ENCODE assay signal across 20 cellular contexts in genomic region chr11:30567148-30567547, GRCh38. TPM values are rescaled to one million over a fixed set of nuclear protein-coding genes. Genes with fewer than 3 reads are reported as not detected.
DNase-seq lines count a peak whose midpoint lies in the region; ATAC-seq and TF ChIP-seq lines count a peak whose summit lies in the region.
"Had no signal": no experiment of that assay in that cellular context is flagged by ENCODE, and none has a peak within 500 bp of the region (broad histone marks: within the 10 kb centered on the region; RNA-seq: fewer than 3 reads in every experiment).

No MANE protein-coding gene starts in this region.

- H3K36me3 ChIP-seq in A673 (ENCODE audit: insufficient read depth, low read length, poor library complexity, severe bottlenecking) (no peaks in the 10 kb centered on the region), HUES48 (ENCODE audit: control insufficient read depth, insufficient read depth, low read length) (no peaks in the 10 kb centered on the region), ascending aorta (no peaks in the 10 kb centered on the region), neural progenitor cell (no peaks in the 10 kb centered on the region)

- no peaks in the 10 kb centered on the region for H3F3A ChIP-seq in neural progenitor cell (ENCODE audit: low read depth)

- no peak overlapping the region for H3K4me2 ChIP-seq in neural progenitor cell
- H3K4me2 ChIP-seq: A549, KMS-11 had no signal

- intact Hi-C loops in A673 (cut with micrococcal nuclease; ENCODE audit: unreplicated experiment) (loop anchor here (1.0 to 5.0 kb wide), 2 partner anchors 182 to 290 kb away; no protein-coding TSS in a partner anchor), ascending aorta (cut with DNase I) (no loop called here)

- no peak for ATAC-seq in HG03108 (IDR thresholded peaks at IDR 0.05; ENCODE audit: unreplicated experiment)
- no peak for ATAC-seq in HG03442 (IDR thresholded peaks at IDR 0.05; ENCODE audit: unreplicated experiment)
- ATAC-seq: A549, HepG2 had no signal

- H2AFZ ChIP-seq in neural progenitor cell (replicated peaks): no peak overlapping the region

- H3K4me1 ChIP-seq in A673 (ENCODE audit: insufficient read depth, low read length, poor library complexity, severe bottlenecking) (peaks cover 52% of the 10 kb centered on the region), HUES48 (ENCODE audit: control insufficient read depth, insufficient read depth, low read length) (peaks cover 52% of the 10 kb centered on the region), ascending aorta (peaks cover 8 to 23% of the 10 kb centered on the region in 2 donors), neural progenitor cell (peaks cover 5% of the 10 kb centered on the region)
- H3K4me1 ChIP-seq: A549 had no signal

- peak overlapping the region; percentile 58 for H3K27ac ChIP-seq in A673 (ENCODE audit: low read depth, low read length, poor library complexity, severe bottlenecking)
- peak overlapping the region; percentile 16 for H3K27ac ChIP-seq in HUES48 (ENCODE audit: low read depth, low read length)
- H3K27ac ChIP-seq in ascending aorta: peak overlapping the region; percentile 54 to 78
- H3K27ac ChIP-seq in neural progenitor cell: no peak overlapping the region
- H3K27ac ChIP-seq: A549, KMS-11, SK-N-MC had no signal

- no peak for TF ChIP-seq CTCF in A673 (conservative IDR thresholded peaks at IDR 0.05; ENCODE audit: low read depth, low read length)
- no peak for TF ChIP-seq CTCF in ascending aorta (IDR thresholded peaks at IDR 0.05)
- TF ChIP-seq CTCF in mesothelial cell of epicardium (IDR thresholded peaks at IDR 0.05; ENCODE audit: unreplicated experiment): no peak
- no peak for TF ChIP-seq CTCF in neural progenitor cell (IDR thresholded peaks at IDR 0.05)

- peaks cover 48% of the 10 kb centered on the region for H3K4me1 Mint-ChIP-seq in mesothelial cell of epicardium
- peaks cover 40% of the 10 kb centered on the region for H3K4me1 Mint-ChIP-seq in neural progenitor cell

- H3K27me3 Mint-ChIP-seq in mesothelial cell of epicardium (ENCODE audit: low read depth) (no peaks in the 10 kb centered on the region), neural progenitor cell (ENCODE audit: insufficient read depth, low read depth) (no peaks in the 10 kb centered on the region)

- H3K9ac ChIP-seq in HUES48 (ENCODE audit: low read depth, low read length) (no peak overlapping the region), neural progenitor cell (no peak overlapping the region)
- H3K9ac ChIP-seq: KMS-11 had no signal

- no TSS peak for BruUV-seq in A673 (replicated peaks; lab: Mats Ljungman, UMichigan)

- H3K9me3 Mint-ChIP-seq in mesothelial cell of epicardium (peaks cover 7% of the 10 kb centered on the region), neural progenitor cell (peaks cover 10% of the 10 kb centered on the region)

- H3K9me3 ChIP-seq in A673 (ENCODE audit: low read depth, low read length, poor library complexity, severe bottlenecking): no peaks in the 10 kb centered on the region
- H3K9me3 ChIP-seq in HUES48 (ENCODE audit: control insufficient read depth, insufficient read depth, low read length): peaks cover 11% of the 10 kb centered on the region; the same call in 1 of the 2 replicates
- H3K9me3 ChIP-seq in ascending aorta: no peaks in the 10 kb centered on the region
- no peaks in the 10 kb centered on the region for H3K9me3 ChIP-seq in neural progenitor cell (ENCODE audit: low read depth)
- H3K9me3 ChIP-seq: A549 had no signal

- H3K4me3 Mint-ChIP-seq in mesothelial cell of epicardium (no peak overlapping the region), neural progenitor cell (no peak overlapping the region)

- POLR2A ChIA-PET in A673 (lab: Charles Lee; ENCODE audit: low non-redundant PET): no interaction called here

- no peaks in the 10 kb centered on the region for H4K20me1 ChIP-seq in neural progenitor cell (ENCODE audit: low read depth)

- DNase-seq in A673 (ENCODE audit: low spot score): peak; percentile 90
- no peak for DNase-seq in ascending aorta (ENCODE audit: low spot score in 2 of 2)
- DNase-seq in mesothelial cell of epicardium (ENCODE audit: low spot score in 2 of 2, unreplicated experiment in 2 of 2): no peak
- no peak for DNase-seq in OCI-M1 (lab: John Stamatoyannopoulos, UW)
- no peak for DNase-seq in neural progenitor cell (ENCODE audit: low spot score)
- DNase-seq: C1 segment of cervical spinal cord, DMS79 treated with DMSO at 0.1 percent for 48 hours, HCEC 1CT, NCI-H1048, NCI-H1436 treated with DMSO at 0.1 percent for 48 hours, NCI-H2081, NCI-H526 treated with DMSO at 0.1 percent for 48 hours had no signal

- H3K27me3 ChIP-seq in A673 (replicated peaks; ENCODE audit: insufficient read depth, low read depth, low read length, poor library complexity) (no peaks in the 10 kb centered on the region), HUES48 (ENCODE audit: control insufficient read depth, insufficient read depth, low read length) (no peaks in the 10 kb centered on the region), ascending aorta (no peaks in the 10 kb centered on the region), neural progenitor cell (no peaks in the 10 kb centered on the region)

- H3K4me3 ChIP-seq in A673 (ENCODE audit: low read depth, low read length, poor library complexity, severe bottlenecking): no peak overlapping the region
- no peak overlapping the region for H3K4me3 ChIP-seq in HUES48 (ENCODE audit: low read depth, low read length)
- H3K4me3 ChIP-seq in ascending aorta: peak overlapping the region in 1 of 2 donors; percentile 22
- H3K4me3 ChIP-seq in neural progenitor cell: no peak overlapping the region
- H3K4me3 ChIP-seq: A549, SK-N-MC had no signal

- CTCF ChIA-PET in A673 (lab: Charles Lee): no interaction called here

- H3K36me3 Mint-ChIP-seq in mesothelial cell of epicardium (peaks cover 48% of the 10 kb centered on the region), neural progenitor cell (peaks cover 10% of the 10 kb centered on the region)

- H3K79me2 ChIP-seq in neural progenitor cell (ENCODE audit: low read depth): no peaks in the 10 kb centered on the region

- H3K27ac Mint-ChIP-seq in mesothelial cell of epicardium (peak overlapping the region; percentile 72), neural progenitor cell (no peak overlapping the region)

RNA-seq across cellular contexts. Expression of gene MPPED2, which starts 19.0 kb away (rescaled TPM):
- total RNA-seq in A673 (2021): 2.0 and 3.4 TPM in 2 replicates
- total RNA-seq in ascending aorta: 5.3 TPM
- 163 to 179 TPM (median 166 TPM) in 3 replicates for total RNA-seq in mesothelial cell of epicardium
- total RNA-seq in neural progenitor cell (ENCODE audit: low replicate concordance): 1.6 and 3.4 TPM in 2 replicates
- total RNA-seq: G401, HepG2 had no signal

Comparison
In these comparisons a context has a peak if more than half of its experiments do, and no peak if none do; other contexts are left out.
1. RNA of gene MPPED2, which starts 19.0 kb away (total RNA-seq): 163 to 179 TPM in mesothelial cell of epicardium; 5.3 TPM in ascending aorta (single experiment), 1.6 to 3.4 TPM in neural progenitor cell and 2.0 to 3.4 TPM in A673; every median in the first group is over 10 times any median in the second.